In the genomic region with DNA sequence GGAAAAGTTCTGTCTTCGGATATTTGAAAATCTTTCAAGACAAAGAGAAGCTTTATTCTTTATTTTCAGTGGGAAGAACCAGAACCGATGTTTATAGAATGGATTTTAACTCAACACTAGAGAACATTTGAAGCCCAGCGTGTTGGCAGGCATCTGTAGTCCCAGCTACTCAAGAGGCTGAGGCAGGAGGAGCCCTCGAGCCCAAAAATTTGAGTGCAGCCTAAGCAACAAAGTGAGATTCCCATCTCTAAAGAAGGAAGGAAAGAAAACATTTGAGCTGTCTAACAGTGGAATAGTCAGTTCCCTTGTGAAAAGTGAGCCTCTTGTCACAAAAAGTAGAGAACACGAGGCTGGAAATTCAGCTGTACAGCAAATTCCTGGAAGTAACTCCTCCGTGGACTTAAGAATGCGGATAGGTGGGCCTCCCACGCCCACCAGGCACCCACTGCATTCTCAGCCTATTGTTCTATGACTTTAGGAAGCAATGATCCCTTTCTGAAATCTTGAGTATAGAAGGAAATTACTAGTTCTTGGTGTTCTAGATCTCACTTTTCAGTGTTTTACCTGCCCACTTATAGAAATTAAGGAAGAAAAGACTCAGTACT, we compare ENCODE assay signal across 13 cellular contexts.
"Had no signal": no experiment of that assay in that cellular context is flagged by ENCODE, and none has a peak within 500 bp of the region (broad histone marks: within the 10 kb centered on the region; RNA-seq: fewer than 3 reads in every experiment).

No MANE protein-coding gene starts in this region.

- H3K9me3 Mint-ChIP-seq: activated CD4-positive, alpha-beta memory T cell treated with anti-CD3 and anti-CD28 coated beads, Interleukin-2, amount 10 ng/mL, durations not matched to agents 7 days and 5 days; natural killer cell had no signal

- H3K4me2 ChIP-seq: hepatocyte had no signal

- H3K79me2 ChIP-seq: hepatocyte had no signal

- H3K4me3 Mint-ChIP-seq: activated CD4-positive, alpha-beta memory T cell treated with anti-CD3 and anti-CD28 coated beads, Interleukin-2, amount 10 ng/mL, durations not matched to agents 7 days and 5 days; natural killer cell had no signal

- H3K27ac ChIP-seq: gastrocnemius medialis, hepatocyte, psoas muscle, skin epidermis, transverse colon had no signal

- H3K9me3 ChIP-seq: breast epithelium, gastrocnemius medialis, psoas muscle, transverse colon had no signal

- DNase-seq: activated CD4-positive, alpha-beta memory T cell treated with anti-CD3 and anti-CD28 coated beads, Interleukin-2, amount 10 ng/mL, durations not matched to agents 7 days and 5 days; activated CD8-positive, alpha-beta memory T cell treated with anti-CD3 and anti-CD28 coated beads, Interleukin-2, amount 50 U/mL, for 4 hours; aorta; gastrocnemius medialis; kidney; natural killer cell; occipital lobe; psoas muscle; T-helper 9 cell; transverse colon had no signal

- H2AFZ ChIP-seq: hepatocyte had no signal

- H3K4me1 Mint-ChIP-seq: natural killer cell had no signal

- H3K4me1 ChIP-seq: breast epithelium, gastrocnemius medialis, psoas muscle had no signal

- H3K27me3 ChIP-seq: breast epithelium, gastrocnemius medialis, hepatocyte, transverse colon had no signal

- H3K27ac Mint-ChIP-seq: activated CD4-positive, alpha-beta memory T cell treated with anti-CD3 and anti-CD28 coated beads, Interleukin-2, amount 10 ng/mL, durations not matched to agents 7 days and 5 days; natural killer cell had no signal

- H3K36me3 Mint-ChIP-seq: natural killer cell had no signal

- H3K27me3 Mint-ChIP-seq: activated CD4-positive, alpha-beta memory T cell treated with anti-CD3 and anti-CD28 coated beads, Interleukin-2, amount 10 ng/mL, durations not matched to agents 7 days and 5 days had no signal

- H3K36me3 ChIP-seq: breast epithelium, transverse colon had no signal

- H3K4me3 ChIP-seq: breast epithelium, gastrocnemius medialis, hepatocyte, psoas muscle, skin epidermis, transverse colon had no signal
